Comparison of ENCODE assay signal across 1 cellular context in the genomic region with DNA sequence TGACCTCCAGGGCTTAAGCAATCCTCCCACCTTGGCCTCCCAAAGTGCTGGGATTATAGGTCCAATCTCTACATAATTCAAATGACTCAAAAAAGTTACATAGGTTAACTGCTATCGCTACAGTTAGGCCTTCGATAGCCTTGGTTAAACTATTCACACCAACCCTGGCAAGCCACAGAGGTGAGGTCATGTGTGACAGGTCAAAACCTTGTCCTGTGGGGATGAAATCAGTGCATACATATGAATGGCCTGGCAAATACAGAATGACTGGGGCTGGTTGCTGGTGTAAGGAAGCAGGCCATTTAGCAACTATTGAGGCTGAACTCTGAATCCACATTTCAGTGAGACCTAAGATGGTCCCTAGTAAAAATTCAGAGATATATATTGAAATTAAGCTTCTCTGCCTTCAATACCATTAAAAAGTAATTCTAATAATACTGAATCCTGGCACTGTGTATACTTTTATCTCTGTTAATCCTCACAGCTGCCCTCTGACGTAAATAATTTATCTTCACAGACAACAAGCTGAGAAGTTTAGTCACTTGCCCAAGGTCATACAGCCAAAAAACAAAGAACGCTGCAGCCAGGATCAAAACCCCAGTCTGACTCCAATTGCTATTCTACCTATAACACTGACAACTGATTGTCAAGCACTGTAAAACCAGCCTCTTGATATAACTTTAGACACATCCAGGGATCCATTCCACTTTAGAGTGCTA.
A peak's percentile ranks its signal among the peaks of the same experiment; 100 is the strongest.
TF ChIP-seq lines count a peak whose summit lies in the region.

No MANE protein-coding gene starts in this region.

TF ChIP-seq in HepG2, 621 proteins besides CTCF, POLR2A, EP300 and RAD21:
- TF ChIP-seq, protein P1, sequence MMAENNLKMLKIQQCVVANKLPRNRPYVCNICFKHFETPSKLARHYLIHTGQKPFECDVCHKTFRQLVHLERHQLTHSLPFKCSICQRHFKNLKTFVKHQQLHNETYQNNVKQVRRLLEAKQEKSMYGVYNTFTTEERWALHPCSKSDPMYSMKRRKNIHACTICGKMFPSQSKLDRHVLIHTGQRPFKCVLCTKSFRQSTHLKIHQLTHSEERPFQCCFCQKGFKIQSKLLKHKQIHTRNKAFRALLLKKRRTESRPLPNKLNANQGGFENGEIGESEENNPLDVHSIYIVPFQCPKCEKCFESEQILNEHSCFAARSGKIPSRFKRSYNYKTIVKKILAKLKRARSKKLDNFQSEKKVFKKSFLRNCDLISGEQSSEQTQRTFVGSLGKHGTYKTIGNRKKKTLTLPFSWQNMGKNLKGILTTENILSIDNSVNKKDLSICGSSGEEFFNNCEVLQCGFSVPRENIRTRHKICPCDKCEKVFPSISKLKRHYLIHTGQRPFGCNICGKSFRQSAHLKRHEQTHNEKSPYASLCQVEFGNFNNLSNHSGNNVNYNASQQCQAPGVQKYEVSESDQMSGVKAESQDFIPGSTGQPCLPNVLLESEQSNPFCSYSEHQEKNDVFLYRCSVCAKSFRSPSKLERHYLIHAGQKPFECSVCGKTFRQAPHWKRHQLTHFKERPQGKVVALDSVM (CRISPR knock-in tag; IDR thresholded peaks at IDR 0.05) = peak; percentile 44; the same call in 1 of the 2 replicates
- no peak for TF ChIP-seq ATAD3A (CRISPR knock-in tag; IDR thresholded peaks at IDR 0.05)
TF ChIP-seq in HepG2: peak in this region for 1.
